Comparison of ENCODE assay signal across 16 cellular contexts in genomic region chr20:41748051-41748450, GRCh38.
DNase-seq lines count a peak whose midpoint lies in the region; ATAC-seq, FAIRE-seq and TF ChIP-seq lines count a peak whose summit lies in the region.
"Had no signal": no experiment of that assay in that cellular context is flagged by ENCODE, and none has a peak within 500 bp of the region (broad histone marks: within the 10 kb centered on the region; RNA-seq: fewer than 3 reads in every experiment).

No MANE protein-coding gene starts in this region.

- no peaks in the 10 kb centered on the region for H3K4me1 Mint-ChIP-seq in activated CD4-positive, alpha-beta memory T cell treated with anti-CD3 and anti-CD28 coated beads for 36 hours (ENCODE audit: low read depth)

- H3K27me3 Mint-ChIP-seq in activated CD4-positive, alpha-beta memory T cell treated with anti-CD3 and anti-CD28 coated beads for 36 hours, result peaks cover 18% of the 10 kb centered on the region

- H3K4me3 Mint-ChIP-seq in activated CD4-positive, alpha-beta memory T cell treated with anti-CD3 and anti-CD28 coated beads for 36 hours, result no peak overlapping the region
- H3K4me3 Mint-ChIP-seq: CD4-positive, CD25-positive, alpha-beta regulatory T cell; HFFc6 had no signal

- no peak overlapping the region for H3K4me2 ChIP-seq in K562 (ENCODE audit: insufficient read depth, low read length)
- no peak overlapping the region for H3K4me2 ChIP-seq in HepG2 (ENCODE audit: low read depth, low read length)
- no peak overlapping the region for H3K4me2 ChIP-seq in parathyroid adenoma (ENCODE audit: low read length)
- H3K4me2 ChIP-seq: BLaER1 treated with 17β-estradiol and CSF1 and Interleukin-3, amounts not matched to agents 10 nM and 100 nM had no signal

- FAIRE-seq in K562 (lab: Jason Lieb, UNC) (no peak), HepG2 (lab: Jason Lieb, UNC) (no peak)
- FAIRE-seq: GM12878, GM18507 had no signal

- ATAC-seq in K562, result peak; percentile 57
- peak; percentile 61 for ATAC-seq in HepG2
- ATAC-seq: GM12878 had no signal

- H3K9me1 ChIP-seq in K562 (ENCODE audit: control insufficient read depth, insufficient read depth, low read length), result no peaks in the 10 kb centered on the region

- H3K79me2 ChIP-seq in K562 (ENCODE audit: control insufficient read depth, insufficient read depth, low read length) (no peaks in the 10 kb centered on the region), HepG2 (ENCODE audit: insufficient read depth, low read length) (no peaks in the 10 kb centered on the region), parathyroid adenoma (no peaks in the 10 kb centered on the region)

- H3K36me3 ChIP-seq in H7 (replicated peaks; ENCODE audit: control insufficient read depth, insufficient read depth, low read length), result no peaks in the 10 kb centered on the region
- no peaks in the 10 kb centered on the region for H3K36me3 ChIP-seq in K562 (ENCODE audit: control insufficient read depth, insufficient read depth, low read length)
- H3K36me3 ChIP-seq in HepG2 (replicated peaks in 1 of 2; ENCODE audit: control insufficient read depth in 1 of 2, insufficient read depth in 2 of 2, low read length in 2 of 2), result no peaks in the 10 kb centered on the region
- H3K36me3 ChIP-seq in parathyroid adenoma (ENCODE audit: control insufficient read depth, insufficient read depth, low read length), result no peaks in the 10 kb centered on the region
- H3K36me3 ChIP-seq in MG63, result no peaks in the 10 kb centered on the region
- H3K36me3 ChIP-seq: BLaER1 treated with 17β-estradiol and CSF1 and Interleukin-3, amounts not matched to agents 10 nM and 100 nM had no signal

- CTCF ChIA-PET in K562 (lab: Yijun Ruan, JAX; ENCODE audit: low intra/inter-chr PET ratio) (no interaction called here), HepG2 (lab: Yijun Ruan, JAX; ENCODE audit: low intra/inter-chr PET ratio, low total read pairs) (no interaction called here)
- CTCF ChIA-PET in activated CD4-positive, alpha-beta memory T cell treated with anti-CD3 and anti-CD28 coated beads for 36 hours (lab: Charles Lee), result interaction anchor here (2.5 kb wide), 1 partner anchor 10 kb away, joined by 10 read pairs; no protein-coding TSS in a partner anchor

- BruUV-seq in K562 (replicated peaks; lab: Mats Ljungman, UMichigan), result no TSS peak
- BruUV-seq in HepG2 (replicated peaks; lab: Mats Ljungman, UMichigan), result no TSS peak

- H3K9me3 Mint-ChIP-seq in activated CD4-positive, alpha-beta memory T cell treated with anti-CD3 and anti-CD28 coated beads for 36 hours, result no peaks in the 10 kb centered on the region
- H3K9me3 Mint-ChIP-seq: HFFc6 had no signal

- 3% methylated on average over 4 of the region's 4 CpGs for WGBS in K562 (ENCODE audit: insufficient coverage, low coverage, missing lambda C conversion rate)
- 0% methylated on average over 2 of the region's 4 CpGs for WGBS in HepG2 (ENCODE audit: low lambda C conversion rate)

- H3K9ac ChIP-seq in K562 (ENCODE audit: insufficient read depth in 1 of 2, low read depth in 2 of 2, low read length in 2 of 2) (peak overlapping the region in 1 of 2 experiments; percentile 35; a peak in 2 of 4 replicates), HepG2 (ENCODE audit: insufficient read depth, low read depth, low read length) (no peak overlapping the region), parathyroid adenoma (no peak overlapping the region)
- H3K9ac ChIP-seq: BLaER1 treated with 17β-estradiol and CSF1 and Interleukin-3, amounts not matched to agents 10 nM and 100 nM had no signal

- DNase-seq in H7 (peak; percentile 21), K562 (ENCODE audit: extremely low read depth in 1 of 4, low spot score in 3 of 4) (no peak), HepG2 (ENCODE audit: low spot score) (no peak), NCI-H1105 (lab: John Stamatoyannopoulos, UW) (no peak), MG63 (no peak)
- no peak for DNase-seq in activated CD4-positive, alpha-beta memory T cell treated with anti-CD3 and anti-CD28 coated beads for 36 hours
- DNase-seq: ACHN; CD4-positive, CD25-positive, alpha-beta regulatory T cell; DMS79; GOT3; HCEC 1CT; HFFc6 had no signal

- no peak for TF ChIP-seq CTCF in K562 (IDR thresholded peaks at IDR 0.05 in 2 of 3, conservative IDR thresholded peaks at IDR 0.05 in 1 of 3; ENCODE audit: insufficient read depth in 2 of 3, low read depth in 1 of 3, low read length in 3 of 3)
- TF ChIP-seq CTCF in HepG2 (CRISPR knock-in tag; IDR thresholded peaks at IDR 0.05), result no peak
- TF ChIP-seq CTCF in parathyroid adenoma (IDR thresholded peaks at IDR 0.05), result no peak

- H2AFZ ChIP-seq in K562 (ENCODE audit: low read depth, low read length), result no peak overlapping the region
- H2AFZ ChIP-seq in HepG2 (ENCODE audit: low read length), result no peak overlapping the region
- H2AFZ ChIP-seq in parathyroid adenoma, result peak overlapping the region; percentile 29

- H3K27ac ChIP-seq in K562 (ENCODE audit: extremely low read depth, low read depth, low read length) (no peak overlapping the region), HepG2 (ENCODE audit: extremely low read length, insufficient read depth, low read length) (no peak overlapping the region), parathyroid adenoma (peak overlapping the region; percentile 87)
- H3K27ac ChIP-seq: BLaER1 treated with 17β-estradiol and CSF1 and Interleukin-3, amounts not matched to agents 10 nM and 100 nM had no signal

- no peaks in the 10 kb centered on the region for H3K9me3 ChIP-seq in K562 (replicated peaks; ENCODE audit: control insufficient read depth, insufficient read depth, low read depth, low read length)
- no peaks in the 10 kb centered on the region for H3K9me3 ChIP-seq in HepG2 (ENCODE audit: low read length)
- no peaks in the 10 kb centered on the region for H3K9me3 ChIP-seq in parathyroid adenoma (ENCODE audit: control insufficient read depth, low read length)
- H3K9me3 ChIP-seq in MG63, result no peaks in the 10 kb centered on the region

- POLR2A ChIA-PET in K562 (lab: Yijun Ruan, JAX), result no interaction called here
- POLR2A ChIA-PET in HepG2 (lab: Yijun Ruan, JAX), result no interaction called here
- POLR2A ChIA-PET in activated CD4-positive, alpha-beta memory T cell treated with anti-CD3 and anti-CD28 coated beads for 36 hours (lab: Charles Lee), result no interaction called here

- no peak for TF ChIP-seq POLR2A in K562 (conservative IDR thresholded peaks at IDR 0.05)
- no peak for TF ChIP-seq POLR2A in HepG2 (IDR thresholded peaks at IDR 0.05; ENCODE audit: insufficient read depth in 1 of 2, low read depth in 2 of 2, low read length in 2 of 2)

- in situ Hi-C loops in K562 (cut with MboI), result loop anchor here (10.0 kb wide), 1 partner anchor 1667 kb away; no protein-coding TSS in a partner anchor
- in situ Hi-C loops in HepG2 (cut with HindIII; ENCODE audit: extremely low pct_ligation_motif_present, low pct_unique_long_range_greater_than_20kb), result loop anchor here (25.0 kb wide), 1 partner anchor 789 kb away; no protein-coding TSS in a partner anchor

- TF ChIP-seq RAD21 in K562 (CRISPR knock-in tag; conservative IDR thresholded peaks at IDR 0.05 in 1 of 2, IDR thresholded peaks at IDR 0.05 in 1 of 2) (no peak), HepG2 (CRISPR knock-in tag; IDR thresholded peaks at IDR 0.05) (no peak)

- intact Hi-C loops in K562 (cut with micrococcal nuclease) (no loop called here), HepG2 (cut with micrococcal nuclease; ENCODE audit: unreplicated experiment) (no loop called here)
- intact Hi-C loops in activated CD4-positive, alpha-beta memory T cell treated with anti-CD3 and anti-CD28 coated beads for 36 hours (cut with micrococcal nuclease), result no loop called here

- no peaks in the 10 kb centered on the region for H3K36me3 Mint-ChIP-seq in activated CD4-positive, alpha-beta memory T cell treated with anti-CD3 and anti-CD28 coated beads for 36 hours
- H3K36me3 Mint-ChIP-seq: CD4-positive, CD25-positive, alpha-beta regulatory T cell had no signal

- TF ChIP-seq EP300 in K562 (IDR thresholded peaks at IDR 0.05; ENCODE audit: low read length) (no peak), HepG2 (IDR thresholded peaks at IDR 0.05; ENCODE audit: low read depth in 2 of 2, low read length in 2 of 2) (no peak), HepG2 (CRISPR knock-in tag; IDR thresholded peaks at IDR 0.05; ENCODE audit: borderline replicate concordance) (no peak)

- no peak overlapping the region for H3K27ac Mint-ChIP-seq in activated CD4-positive, alpha-beta memory T cell treated with anti-CD3 and anti-CD28 coated beads for 36 hours
- H3K27ac Mint-ChIP-seq: HFFc6 had no signal

- no peak overlapping the region for H3K4me3 ChIP-seq in H7 (ENCODE audit: insufficient read depth, low read depth, low read length)
- no peak overlapping the region for H3K4me3 ChIP-seq in K562
- no peak overlapping the region for H3K4me3 ChIP-seq in HepG2 (replicated peaks in 1 of 3; ENCODE audit: insufficient read depth in 1 of 3, low read depth in 2 of 3, low read length in 3 of 3)
- H3K4me3 ChIP-seq in parathyroid adenoma (ENCODE audit: low read depth, low read length), result no peak overlapping the region
- no peak overlapping the region for H3K4me3 ChIP-seq in MG63
- H3K4me3 ChIP-seq: BLaER1 treated with 17β-estradiol and CSF1 and Interleukin-3, amounts not matched to agents 10 nM and 100 nM; GM12878 had no signal

- H3K27me3 ChIP-seq in H7 (ENCODE audit: control insufficient read depth, insufficient read depth, low read length) (no peaks in the 10 kb centered on the region), K562 (ENCODE audit: control insufficient read depth in 2 of 2, insufficient read depth in 2 of 2, low read length in 2 of 2) (no peaks in the 10 kb centered on the region; a peak in 1 of 5 replicates), HepG2 (ENCODE audit: control insufficient read depth in 1 of 2, insufficient read depth in 2 of 2, low read length in 2 of 2) (no peaks in the 10 kb centered on the region; a peak in 1 of 5 replicates), parathyroid adenoma (ENCODE audit: control insufficient read depth, insufficient read depth, low read length) (no peaks in the 10 kb centered on the region), MG63 (no peaks in the 10 kb centered on the region)
- H3K27me3 ChIP-seq: BLaER1 treated with 17β-estradiol and CSF1 and Interleukin-3, amounts not matched to agents 10 nM and 100 nM had no signal

- H3K4me1 ChIP-seq in K562 (replicated peaks in 1 of 2; ENCODE audit: control insufficient read depth in 2 of 2, insufficient read depth in 2 of 2, low read length in 2 of 2) (no peaks in the 10 kb centered on the region; a peak in 2 of 5 replicates), HepG2 (ENCODE audit: insufficient read depth, low read length) (no peaks in the 10 kb centered on the region), parathyroid adenoma (peaks cover 30% of the 10 kb centered on the region)

- H4K20me1 ChIP-seq in K562 (replicated peaks; ENCODE audit: control insufficient read depth, insufficient read depth, low read length) (no peaks in the 10 kb centered on the region; the same call in 1 of the 2 replicates), HepG2 (ENCODE audit: insufficient read depth, low read length) (no peaks in the 10 kb centered on the region)
- H4K20me1 ChIP-seq: BLaER1 treated with 17β-estradiol and CSF1 and Interleukin-3, amounts not matched to agents 10 nM and 100 nM had no signal

TF ChIP-seq in K562, 482 proteins besides CTCF, POLR2A, EP300 and RAD21 (continues in another document):
- TF ChIP-seq ZNF232 (CRISPR knock-in tag; IDR thresholded peaks at IDR 0.05) (no peak), ZNF347 (CRISPR knock-in tag; IDR thresholded peaks at IDR 0.05; ENCODE audit: low read depth) (no peak)

TF ChIP-seq in HepG2, 621 proteins besides CTCF, POLR2A, EP300 and RAD21 (continues in another document):
- TF ChIP-seq TEAD2 (CRISPR knock-in tag; IDR thresholded peaks at IDR 0.05), result no peak
